ENCODE assay signal across 16 cellular contexts in genomic region chr19:6599866-6600454, GRCh38. TPM values are rescaled to one million over a fixed set of nuclear protein-coding genes. Genes with fewer than 3 reads are reported as not detected.
DNase-seq lines count a peak whose midpoint lies in the region; ATAC-seq and TF ChIP-seq lines count a peak whose summit lies in the region.
"Had no signal": no experiment of that assay in that cellular context is flagged by ENCODE, and none has a peak within 500 bp of the region (broad histone marks: within the 10 kb centered on the region; RNA-seq: fewer than 3 reads in every experiment).

No MANE protein-coding gene starts in this region.

- TF ChIP-seq CTCF in OCI-LY1 (IDR thresholded peaks at IDR 0.05; ENCODE audit: low read length), result no peak

- H2AFZ ChIP-seq in OCI-LY1 (ENCODE audit: low read length), result no peak overlapping the region

- H3K4me3 ChIP-seq in OCI-LY1 (ENCODE audit: low read depth, low read length, poor library complexity, severe bottlenecking), result peak overlapping the region; percentile 69
- H3K4me3 ChIP-seq: MG63 had no signal

- peaks cover 6% of the 10 kb centered on the region; the same call in 1 of the 2 replicates for H3F3A ChIP-seq in OCI-LY1 (ENCODE audit: insufficient read depth, low read length)

- peak overlapping the region; percentile 23 for H3K4me3 Mint-ChIP-seq in T-helper 2 cell treated with Interferon-gamma antibody and Interleukin-4, amounts not matched to agents 5 μg/mL and 100 μg/mL, for 36 hours
- peak overlapping the region; percentile 63 for H3K4me3 Mint-ChIP-seq in activated CD8-positive, alpha-beta T cell treated with anti-CD3 and anti-CD28 coated beads, Interleukin-2, amount 10 ng/mL, durations not matched to agents 7 days and 5 days
- H3K4me3 Mint-ChIP-seq in stimulated activated naive CD8-positive, alpha-beta T cell treated with anti-CD3 and anti-CD28 coated beads, Interleukin-15, Interleukin-2, amounts not matched to agents 100 ng/mL and 50 ng/mL, for 24 hours, result peak overlapping the region; percentile 33

- H3K4me1 ChIP-seq in OCI-LY1 (ENCODE audit: insufficient read depth, low read length, severe bottlenecking), result peaks cover 64% of the 10 kb centered on the region
- H3K4me1 ChIP-seq: Caco-2 had no signal

- H3K27ac Mint-ChIP-seq in T-helper 2 cell treated with Interferon-gamma antibody and Interleukin-4, amounts not matched to agents 5 μg/mL and 100 μg/mL, for 36 hours, result no peak overlapping the region
- no peak overlapping the region for H3K27ac Mint-ChIP-seq in activated CD8-positive, alpha-beta T cell treated with anti-CD3 and anti-CD28 coated beads, Interleukin-2, amount 10 ng/mL, durations not matched to agents 7 days and 5 days
- H3K27ac Mint-ChIP-seq in stimulated activated naive CD8-positive, alpha-beta T cell treated with anti-CD3 and anti-CD28 coated beads, Interleukin-15, Interleukin-2, amounts not matched to agents 100 ng/mL and 50 ng/mL, for 24 hours, result no peak overlapping the region

- no peaks in the 10 kb centered on the region for H3K9me3 ChIP-seq in OCI-LY1 (ENCODE audit: low read length)
- H3K9me3 ChIP-seq: Caco-2, MG63 had no signal

- H3K27me3 ChIP-seq in OCI-LY1 (ENCODE audit: insufficient read depth, low read length), result no peaks in the 10 kb centered on the region
- H3K27me3 ChIP-seq: MG63 had no signal

- H3K4me1 Mint-ChIP-seq in T-helper 2 cell treated with Interferon-gamma antibody and Interleukin-4, amounts not matched to agents 5 μg/mL and 100 μg/mL, for 36 hours (ENCODE audit: low read depth), result peaks cover 47% of the 10 kb centered on the region
- peaks cover 42% of the 10 kb centered on the region for H3K4me1 Mint-ChIP-seq in activated CD8-positive, alpha-beta T cell treated with anti-CD3 and anti-CD28 coated beads, Interleukin-2, amount 10 ng/mL, durations not matched to agents 7 days and 5 days (ENCODE audit: low read depth)
- H3K4me1 Mint-ChIP-seq in stimulated activated naive CD8-positive, alpha-beta T cell treated with anti-CD3 and anti-CD28 coated beads, Interleukin-15, Interleukin-2, amounts not matched to agents 100 ng/mL and 50 ng/mL, for 24 hours (ENCODE audit: low read depth), result peaks cover 55% of the 10 kb centered on the region

- no peak for DNase-seq in T-helper 2 cell treated with Interferon-gamma antibody and Interleukin-4, amounts not matched to agents 5 μg/mL and 100 μg/mL, for 36 hours (ENCODE audit: low spot score)
- no peak for DNase-seq in T-helper 2 cell
- no peak for DNase-seq in activated CD8-positive, alpha-beta T cell treated with anti-CD3 and anti-CD28 coated beads, Interleukin-2, amount 10 ng/mL, durations not matched to agents 7 days and 5 days
- no peak for DNase-seq in COR-L47 (lab: John Stamatoyannopoulos, UW)
- no peak for DNase-seq in activated gamma-delta T cell (lab: John Stamatoyannopoulos, UW)
- DNase-seq: 8988T, C1 segment of cervical spinal cord, Caco-2, MG63, NCI-H1930, NCI-H2171 treated with DMSO at 0.1 percent for 48 hours, NCI-H82, RPMI8226 had no signal

- peak overlapping the region; percentile 99 for H3K27ac ChIP-seq in OCI-LY1 (ENCODE audit: low read depth, low read length, poor library complexity, severe bottlenecking)

- no peaks in the 10 kb centered on the region for H3K9me2 ChIP-seq in OCI-LY1 (ENCODE audit: low read depth, low read length)

- peak overlapping the region; percentile 80 for H3K4me2 ChIP-seq in OCI-LY1 (ENCODE audit: low read length)

- peak overlapping the region; percentile 87 for H3K9ac ChIP-seq in OCI-LY1 (ENCODE audit: low read length)

- POLR2A ChIA-PET in activated CD8-positive, alpha-beta T cell treated with anti-CD3 and anti-CD28 coated beads, Interleukin-2, amount 10 ng/mL, durations not matched to agents 7 days and 5 days (lab: Charles Lee), result no interaction called here

- H4K20me1 ChIP-seq in OCI-LY1 (ENCODE audit: insufficient read depth, low read length), result no peaks in the 10 kb centered on the region

- H3K79me2 ChIP-seq in OCI-LY1 (ENCODE audit: insufficient read depth, low read length), result peaks cover 11% of the 10 kb centered on the region

- H3K9me3 Mint-ChIP-seq in T-helper 2 cell treated with Interferon-gamma antibody and Interleukin-4, amounts not matched to agents 5 μg/mL and 100 μg/mL, for 36 hours, result no peaks in the 10 kb centered on the region
- H3K9me3 Mint-ChIP-seq in activated CD8-positive, alpha-beta T cell treated with anti-CD3 and anti-CD28 coated beads, Interleukin-2, amount 10 ng/mL, durations not matched to agents 7 days and 5 days (ENCODE audit: insufficient read depth), result no peaks in the 10 kb centered on the region
- no peaks in the 10 kb centered on the region for H3K9me3 Mint-ChIP-seq in stimulated activated naive CD8-positive, alpha-beta T cell treated with anti-CD3 and anti-CD28 coated beads, Interleukin-15, Interleukin-2, amounts not matched to agents 100 ng/mL and 50 ng/mL, for 24 hours

- peaks cover 2% of the 10 kb centered on the region for H3K36me3 Mint-ChIP-seq in T-helper 2 cell treated with Interferon-gamma antibody and Interleukin-4, amounts not matched to agents 5 μg/mL and 100 μg/mL, for 36 hours (ENCODE audit: low read depth)
- H3K36me3 Mint-ChIP-seq in activated CD8-positive, alpha-beta T cell treated with anti-CD3 and anti-CD28 coated beads, Interleukin-2, amount 10 ng/mL, durations not matched to agents 7 days and 5 days (ENCODE audit: low read depth), result peaks cover 5% of the 10 kb centered on the region
- no peaks in the 10 kb centered on the region for H3K36me3 Mint-ChIP-seq in stimulated activated naive CD8-positive, alpha-beta T cell treated with anti-CD3 and anti-CD28 coated beads, Interleukin-15, Interleukin-2, amounts not matched to agents 100 ng/mL and 50 ng/mL, for 24 hours (ENCODE audit: low read depth)

- ATAC-seq in activated CD8-positive, alpha-beta T cell treated with anti-CD3 and anti-CD28 coated beads, Interleukin-2, amount 10 ng/mL, durations not matched to agents 7 days and 5 days, result no peak
- ATAC-seq in HG02798 (IDR thresholded peaks at IDR 0.05; ENCODE audit: poor library complexity, unreplicated experiment), result no peak

- H3K36me3 ChIP-seq in OCI-LY1 (ENCODE audit: insufficient read depth, low read length), result peaks cover 21% of the 10 kb centered on the region
- H3K36me3 ChIP-seq: MG63 had no signal

- CTCF ChIA-PET in activated CD8-positive, alpha-beta T cell treated with anti-CD3 and anti-CD28 coated beads, Interleukin-2, amount 10 ng/mL, durations not matched to agents 7 days and 5 days (lab: Charles Lee), result no interaction called here

- H3K27me3 Mint-ChIP-seq in T-helper 2 cell treated with Interferon-gamma antibody and Interleukin-4, amounts not matched to agents 5 μg/mL and 100 μg/mL, for 36 hours (ENCODE audit: low read depth), result no peaks in the 10 kb centered on the region
- H3K27me3 Mint-ChIP-seq in activated CD8-positive, alpha-beta T cell treated with anti-CD3 and anti-CD28 coated beads, Interleukin-2, amount 10 ng/mL, durations not matched to agents 7 days and 5 days (ENCODE audit: low read depth), result no peaks in the 10 kb centered on the region
- peaks cover 12% of the 10 kb centered on the region for H3K27me3 Mint-ChIP-seq in stimulated activated naive CD8-positive, alpha-beta T cell treated with anti-CD3 and anti-CD28 coated beads, Interleukin-15, Interleukin-2, amounts not matched to agents 100 ng/mL and 50 ng/mL, for 24 hours

RNA-seq across cellular contexts. Expression of gene CD70, which starts 9.0 kb away (rescaled TPM):
- 10 to 100 TPM; 16.9 to 17.3 TPM for total RNA-seq in activated CD8-positive, alpha-beta T cell treated with anti-CD3 and anti-CD28 coated beads, Interleukin-2, amount 10 ng/mL, durations not matched to agents 7 days and 5 days
- total RNA-seq: Caco-2 had no signal
